In genomic region chr2:238974510-238975166, GRCh38 we compare ENCODE assay signal across 12 cellular contexts.
DNase-seq lines count a peak whose midpoint lies in the region; ATAC-seq, FAIRE-seq and TF ChIP-seq lines count a peak whose summit lies in the region.
"Had no signal": no experiment of that assay in that cellular context is flagged by ENCODE, and none has a peak within 500 bp of the region (broad histone marks: within the 10 kb centered on the region; RNA-seq: fewer than 3 reads in every experiment).

No MANE protein-coding gene starts in this region.

- peak overlapping the region; percentile 79 for H3K27ac ChIP-seq in ACC112 (ENCODE audit: low read depth, low read length)
- H3K27ac ChIP-seq: HL-60 had no signal

- no peak for TF ChIP-seq CTCF in D721Med (IDR thresholded peaks at IDR 0.05; ENCODE audit: insufficient read depth, missing control alignments)

- no peaks in the 10 kb centered on the region for H3K79me2 ChIP-seq in ACC112 (ENCODE audit: control insufficient read depth, insufficient read depth, low read length, unreplicated experiment)

- ATAC-seq in GM18517 (IDR thresholded peaks at IDR 0.05; ENCODE audit: unreplicated experiment): no peak
- ATAC-seq in GM19395 (IDR thresholded peaks at IDR 0.05; ENCODE audit: unreplicated experiment): no peak

- no peaks in the 10 kb centered on the region for H3K36me3 ChIP-seq in ACC112 (ENCODE audit: insufficient read depth, low read length)

- no peaks in the 10 kb centered on the region for H3K27me3 ChIP-seq in ACC112 (ENCODE audit: insufficient read depth, low read length)

- peak; percentile 89 for DNase-seq in M059J (ENCODE audit: low read depth)
- peak; percentile 78 for DNase-seq in dedifferentiated amniotic fluid mesenchymal stem cell (ENCODE audit: extremely low spot score)
- peak; percentile 40 for DNase-seq in medulla oblongata (ENCODE audit: extremely low spot score)
- DNase-seq in NCI-H2081 treated with DMSO at 0.1 percent for 48 hours (lab: John Stamatoyannopoulos, UW): no peak
- DNase-seq in D721Med (ENCODE audit: insufficient read length, low spot score): no peak
- DNase-seq: activated T-cell treated with anti-CD3 and anti-CD28 coated beads, Interleukin-2, amount 50 U/mL, for 24 hours; stimulated activated CD4-positive, alpha-beta T cell treated with anti-CD3 and anti-CD28 coated beads, Interleukin-4, amount 100 ng/mL, for 24 hours had no signal

- no peak for FAIRE-seq in D721Med (lab: Jason Lieb, UNC)
- FAIRE-seq: islet of Langerhans had no signal

- H3K4me1 ChIP-seq in ACC112 (ENCODE audit: control insufficient read depth, insufficient read depth, low read length, unreplicated experiment): peaks cover 21% of the 10 kb centered on the region

- peak overlapping the region; percentile 36 for H2AFZ ChIP-seq in ACC112 (ENCODE audit: low read length, unreplicated experiment)

- H3K4me3 ChIP-seq in ACC112 (ENCODE audit: low read depth, low read length): peak overlapping the region; percentile 14; the same call in 1 of the 2 replicates

Comparison
In these comparisons a context has a peak if more than half of its experiments do, and no peak if none do; other contexts are left out.
1. DNase-seq: peak in M059J (single experiment), dedifferentiated amniotic fluid mesenchymal stem cell (single experiment) and medulla oblongata (single experiment); none in NCI-H2081 treated with DMSO at 0.1 percent for 48 hours (single experiment) and D721Med (single experiment).